Comparison of ENCODE assay signal across 24 cellular contexts in the genomic region with DNA sequence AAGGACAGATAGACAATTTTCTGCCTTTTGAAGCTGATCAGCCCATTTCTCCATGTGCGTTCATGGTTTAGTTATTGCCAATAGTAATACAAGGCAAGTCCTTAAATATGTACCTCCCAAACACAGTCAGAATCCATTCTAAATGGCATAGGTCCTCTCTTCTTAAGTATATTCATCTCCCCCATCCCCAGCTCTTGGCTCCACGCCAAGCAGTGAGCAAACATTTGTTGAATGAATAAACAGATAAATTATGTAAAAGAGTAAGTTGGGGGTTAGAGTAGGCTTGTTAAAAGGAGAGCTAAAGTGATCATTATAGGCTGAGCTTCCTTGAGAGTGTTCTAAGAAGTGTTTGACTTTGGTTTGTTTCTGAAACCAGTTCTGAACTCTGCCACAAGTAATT.
A peak's percentile ranks its signal among the peaks of the same experiment; 100 is the strongest.
DNase-seq lines count a peak whose midpoint lies in the region; ATAC-seq, FAIRE-seq and TF ChIP-seq lines count a peak whose summit lies in the region.
"Had no signal": no experiment of that assay in that cellular context is flagged by ENCODE, and none has a peak within 500 bp of the region (broad histone marks: within the 10 kb centered on the region; RNA-seq: fewer than 3 reads in every experiment).

No MANE protein-coding gene starts in this region.

- no peaks in the 10 kb centered on the region for H3K79me2 ChIP-seq in K562 (ENCODE audit: control insufficient read depth, insufficient read depth, low read length)

- no peak for TF ChIP-seq CTCF in K562 (IDR thresholded peaks at IDR 0.05 in 2 of 3, conservative IDR thresholded peaks at IDR 0.05 in 1 of 3; ENCODE audit: insufficient read depth in 2 of 3, low read depth in 1 of 3, low read length in 3 of 3)

- H3K27me3 ChIP-seq in K562 (ENCODE audit: control insufficient read depth in 2 of 2, insufficient read depth in 2 of 2, low read length in 2 of 2) = no peaks in the 10 kb centered on the region

- peaks cover 17 to 31% of the 10 kb centered on the region in 2 experiments for H3K4me1 ChIP-seq in K562 (replicated peaks in 1 of 2; ENCODE audit: control insufficient read depth in 2 of 2, insufficient read depth in 2 of 2, low read length in 2 of 2)

- H3K4me3 Mint-ChIP-seq in immature natural killer cell = no peak overlapping the region
- H3K4me3 Mint-ChIP-seq: neural crest cell had no signal

- TF ChIP-seq POLR2A in K562 (conservative IDR thresholded peaks at IDR 0.05) = no peak

- H3K36me3 ChIP-seq in K562 (ENCODE audit: control insufficient read depth, insufficient read depth, low read length) = peaks cover 11% of the 10 kb centered on the region; the same call in 2 of the 3 replicates

- peaks cover 45 to 46% of the 10 kb centered on the region in 2 donors for H3K4me1 Mint-ChIP-seq in immature natural killer cell

- DNase-seq in NCI-H510A treated with DMSO at 0.1 percent for 48 hours (lab: John Stamatoyannopoulos, UW) = peak; percentile 28
- no peak for DNase-seq in NCI-H510A (lab: John Stamatoyannopoulos, UW)
- DNase-seq in COLO668 (lab: John Stamatoyannopoulos, UW; ENCODE audit: unreplicated experiment) = peak; percentile 71
- peak; percentile 74 to 80 for DNase-seq in NCI-H526 (lab: John Stamatoyannopoulos, UW)
- DNase-seq in K562 (ENCODE audit: extremely low read depth in 1 of 4, low spot score in 3 of 4) = peak in 2 of 4 experiments; percentile 34 to 51
- no peak for DNase-seq in RPMI8226
- DNase-seq in immature natural killer cell = no peak
- DNase-seq: ACHN; activated CD4-positive, CD25-positive, alpha-beta regulatory T cell treated with anti-CD3 and anti-CD28 coated beads, Interleukin-2, amount 50 U/mL, for 72 hours; activated T-cell treated with anti-CD3 and anti-CD28 coated beads for 4 hours; aorta; cerebellar nuclear complex; GF-D8; left cardiac atrium; NCI-H1436 treated with DMSO at 0.1 percent for 48 hours; SIG-M5; small intestine; stimulated activated CD4-positive, alpha-beta T cell treated with anti-CD3 and anti-CD28 coated beads, Interleukin-4, amount 100 ng/mL, for 1 hour had no signal

- no peak overlapping the region for H3K4me3 ChIP-seq in K562

- intact Hi-C loops in K562 (cut with micrococcal nuclease) = no loop called here

- peak overlapping the region in 3 of 6 donors; percentile 13 to 24 (median 14) for H3K27ac Mint-ChIP-seq in immature natural killer cell

- in situ Hi-C loops in K562 (cut with MboI) = no loop called here

- H3K4me2 ChIP-seq in K562 (ENCODE audit: insufficient read depth, low read length) = no peak overlapping the region

- BruUV-seq in K562 (replicated peaks; lab: Mats Ljungman, UMichigan) = no TSS peak

- H4K20me1 ChIP-seq in K562 (replicated peaks; ENCODE audit: control insufficient read depth, insufficient read depth, low read length) = no peaks in the 10 kb centered on the region

- H3K9me1 ChIP-seq in K562 (ENCODE audit: control insufficient read depth, insufficient read depth, low read length) = no peaks in the 10 kb centered on the region

- no peak for TF ChIP-seq EP300 in K562 (IDR thresholded peaks at IDR 0.05; ENCODE audit: low read length)

- H3K36me3 Mint-ChIP-seq in immature natural killer cell = peaks cover 4 to 30% (median 11%) of the 10 kb centered on the region in 3 donors

- no peak overlapping the region for H3K9ac ChIP-seq in K562 (ENCODE audit: insufficient read depth in 1 of 2, low read depth in 2 of 2, low read length in 2 of 2)

- no peak for ATAC-seq in K562
- no peak for ATAC-seq in HG03025 (IDR thresholded peaks at IDR 0.05; ENCODE audit: low FRiP score, unreplicated experiment)
- ATAC-seq: esophagus mucosa, left cardiac atrium had no signal

- POLR2A ChIA-PET in K562 (lab: Yijun Ruan, JAX) = interaction anchor here (0.7 to 1.2 kb wide), 5 partner anchors 9 to 249 kb away, joined by 3 to 5 read pairs (median 3); no protein-coding TSS in a partner anchor

- H2AFZ ChIP-seq in K562 (ENCODE audit: low read depth, low read length) = no peak overlapping the region

- TF ChIP-seq RAD21 in K562 (CRISPR knock-in tag; conservative IDR thresholded peaks at IDR 0.05 in 1 of 2, IDR thresholded peaks at IDR 0.05 in 1 of 2) = no peak; a peak in 1 of 4 replicates

- no peaks in the 10 kb centered on the region for H3K9me3 ChIP-seq in K562 (replicated peaks; ENCODE audit: control insufficient read depth, insufficient read depth, low read depth, low read length)

- 56% methylated on average over 2 of the region's 2 CpGs for WGBS in K562 (ENCODE audit: insufficient coverage, low coverage, missing lambda C conversion rate)

- no peak for FAIRE-seq in K562 (lab: Jason Lieb, UNC)
- FAIRE-seq: GM19239, H1, small intestine had no signal

- H3K27ac ChIP-seq in K562 (ENCODE audit: extremely low read depth, low read depth, low read length) = no peak overlapping the region
- H3K27ac ChIP-seq: C4-2B had no signal

- H3K9me3 Mint-ChIP-seq in immature natural killer cell = no peaks in the 10 kb centered on the region
- H3K9me3 Mint-ChIP-seq: neural crest cell had no signal

- peaks cover 0 to 5% (median 2%) of the 10 kb centered on the region in 3 donors for H3K27me3 Mint-ChIP-seq in immature natural killer cell (ENCODE audit: low read depth in 3 of 3)

- CTCF ChIA-PET in K562 (lab: Yijun Ruan, JAX; ENCODE audit: low intra/inter-chr PET ratio) = no interaction called here

TF ChIP-seq in K562, 482 proteins besides CTCF, POLR2A, EP300 and RAD21:
- TF ChIP-seq POU5F1 (IDR thresholded peaks at IDR 0.05; ENCODE audit: borderline replicate concordance, low read depth, low read length, partially characterized antibody) = no peak
- TF ChIP-seq NFIX (CRISPR knock-in tag; IDR thresholded peaks at IDR 0.05; ENCODE audit: low read depth) = peak; percentile 73
- TF ChIP-seq NFIC (IDR thresholded peaks at IDR 0.05) = peak; percentile 98

Comparison
In these comparisons a context has a peak if more than half of its experiments do, and no peak if none do; other contexts are left out.
1. DNase-seq: peak in NCI-H510A treated with DMSO at 0.1 percent for 48 hours (single experiment), COLO668 (single experiment) and NCI-H526 (2 of 2); none in NCI-H510A (single experiment), RPMI8226 (single experiment) and immature natural killer cell (0 of 3).